ENCODE assay signal across 26 cellular contexts in genomic region chr17:75573540-75573957, GRCh38. TPM values are rescaled to one million over a fixed set of nuclear protein-coding genes. Genes with fewer than 3 reads are reported as not detected.
DNase-seq lines count a peak whose midpoint lies in the region; ATAC-seq, FAIRE-seq and TF ChIP-seq lines count a peak whose summit lies in the region.
"Had no signal": no experiment of that assay in that cellular context is flagged by ENCODE, and none has a peak within 500 bp of the region (broad histone marks: within the 10 kb centered on the region; RNA-seq: fewer than 3 reads in every experiment).

No MANE protein-coding gene starts in this region.

- no peaks in the 10 kb centered on the region for H3K27me3 Mint-ChIP-seq in dendritic cell treated with granulocyte-macrophage colony-stimulating factor and Interleukin-4, amounts not matched to agents 40 ng/mL and 50 ng/mL, for 4 days
- no peaks in the 10 kb centered on the region for H3K27me3 Mint-ChIP-seq in naive thymus-derived CD4-positive, alpha-beta T cell
- H3K27me3 Mint-ChIP-seq in CD8-positive, alpha-beta T cell (ENCODE audit: low read depth): no peaks in the 10 kb centered on the region
- H3K27me3 Mint-ChIP-seq: CD4-positive, CD25-positive, alpha-beta regulatory T cell; CD8-positive, alpha-beta memory T cell had no signal

- in situ Hi-C loops in transverse colon (cut with MboI; ENCODE audit: low pct_ligation_motif_present in 1 of 4, low pct_unique_long_range_greater_than_20kb in 1 of 4, low sequenced_read_pairs in 3 of 4): no loop called here

- no peak for ATAC-seq in right cardiac atrium
- ATAC-seq in naive thymus-derived CD4-positive, alpha-beta T cell: no peak
- no peak for ATAC-seq in CD8-positive, alpha-beta T cell
- ATAC-seq: GM12878, GM23338, HCT116 had no signal

- no peak overlapping the region for H3K27ac ChIP-seq in right cardiac atrium (ENCODE audit: low read length)
- no peak overlapping the region for H3K27ac ChIP-seq in left ventricle myocardium inferior (replicated peaks)
- no peak overlapping the region for H3K27ac ChIP-seq in mesenchymal stem cell (ENCODE audit: low read length, poor library complexity, severe bottlenecking)
- peak overlapping the region in 3 of 4 donors; percentile 13 to 89 (median 85) for H3K27ac ChIP-seq in transverse colon
- no peak overlapping the region for H3K27ac ChIP-seq in naive thymus-derived CD4-positive, alpha-beta T cell (ENCODE audit: low read depth, low read length)
- no peak overlapping the region for H3K27ac ChIP-seq in CD8-positive, alpha-beta T cell (ENCODE audit: low read depth, low read length)
- H3K27ac ChIP-seq: 22Rv1, A549 had no signal

- H4K91ac ChIP-seq in mesenchymal stem cell (ENCODE audit: low read length): peak overlapping the region; percentile 77

- no peak for TF ChIP-seq EP300 in transverse colon (IDR thresholded peaks at IDR 0.05; ENCODE audit: low read depth)

- H3K4me1 ChIP-seq in right cardiac atrium (ENCODE audit: control insufficient read depth, insufficient read depth, low read length): no peaks in the 10 kb centered on the region
- peaks cover 2% of the 10 kb centered on the region for H3K4me1 ChIP-seq in left ventricle myocardium inferior
- H3K4me1 ChIP-seq in mesenchymal stem cell (ENCODE audit: control insufficient read depth, insufficient read depth, low read depth, low read length): peaks cover 5% of the 10 kb centered on the region
- H3K4me1 ChIP-seq in transverse colon: peaks cover 0 to 28% (median 11%) of the 10 kb centered on the region in 4 donors
- H3K4me1 ChIP-seq in naive thymus-derived CD4-positive, alpha-beta T cell (ENCODE audit: control insufficient read depth in 2 of 2, insufficient read depth in 2 of 2, low read length in 2 of 2): no peaks in the 10 kb centered on the region
- no peaks in the 10 kb centered on the region for H3K4me1 ChIP-seq in CD8-positive, alpha-beta T cell (ENCODE audit: insufficient read depth, low read length)
- H3K4me1 ChIP-seq: A549, BE2C had no signal

- POLR2A ChIA-PET in naive thymus-derived CD4-positive, alpha-beta T cell (lab: Charles Lee): no interaction called here
- POLR2A ChIA-PET in CD8-positive, alpha-beta T cell (lab: Charles Lee): no interaction called here

- H3K4me3 ChIP-seq in right cardiac atrium (ENCODE audit: low read length) (no peak overlapping the region), left ventricle myocardium inferior (no peak overlapping the region), mesenchymal stem cell (ENCODE audit: insufficient read depth in 1 of 2, low read depth in 1 of 2, low read length in 2 of 2) (no peak overlapping the region), transverse colon (no peak overlapping the region)
- no peak overlapping the region for H3K4me3 ChIP-seq in naive thymus-derived CD4-positive, alpha-beta T cell (ENCODE audit: low read length)
- no peak overlapping the region for H3K4me3 ChIP-seq in CD8-positive, alpha-beta T cell (ENCODE audit: low read depth, low read length)
- H3K4me3 ChIP-seq: A549, GM12878, GM23338 had no signal

- H3K9me3 ChIP-seq in right cardiac atrium (ENCODE audit: control insufficient read depth, low read length) (no peaks in the 10 kb centered on the region), left ventricle myocardium inferior (replicated peaks) (no peaks in the 10 kb centered on the region), mesenchymal stem cell (ENCODE audit: control insufficient read depth, low read length) (no peaks in the 10 kb centered on the region), transverse colon (no peaks in the 10 kb centered on the region)
- no peaks in the 10 kb centered on the region for H3K9me3 ChIP-seq in naive thymus-derived CD4-positive, alpha-beta T cell (ENCODE audit: control insufficient read depth in 2 of 3, low read length in 3 of 3)
- H3K9me3 ChIP-seq in CD8-positive, alpha-beta T cell (ENCODE audit: low read length): no peaks in the 10 kb centered on the region
- H3K9me3 ChIP-seq: A549, BE2C had no signal

- H3K79me1 ChIP-seq in mesenchymal stem cell (replicated peaks; ENCODE audit: low read length, poor library complexity, severe bottlenecking): no peaks in the 10 kb centered on the region

- no peak overlapping the region for H3K4ac ChIP-seq in mesenchymal stem cell (ENCODE audit: low read depth in 1 of 2, low read length in 2 of 2)

- H3K4me1 Mint-ChIP-seq in dendritic cell treated with granulocyte-macrophage colony-stimulating factor and Interleukin-4, amounts not matched to agents 40 ng/mL and 50 ng/mL, for 4 days (ENCODE audit: low read depth): peaks cover 27% of the 10 kb centered on the region
- peaks cover 0 to 8% (median 0%) of the 10 kb centered on the region in 7 donors for H3K4me1 Mint-ChIP-seq in naive thymus-derived CD4-positive, alpha-beta T cell
- H3K4me1 Mint-ChIP-seq in CD8-positive, alpha-beta T cell (ENCODE audit: low read depth): no peaks in the 10 kb centered on the region
- H3K4me1 Mint-ChIP-seq: CD4-positive, CD25-positive, alpha-beta regulatory T cell; CD8-positive, alpha-beta memory T cell; GM23338; H9 had no signal

- H3K36me3 Mint-ChIP-seq in dendritic cell treated with granulocyte-macrophage colony-stimulating factor and Interleukin-4, amounts not matched to agents 40 ng/mL and 50 ng/mL, for 4 days (ENCODE audit: low read depth): no peaks in the 10 kb centered on the region
- peaks cover 0 to 4% (median 0%) of the 10 kb centered on the region in 5 donors for H3K36me3 Mint-ChIP-seq in naive thymus-derived CD4-positive, alpha-beta T cell
- peaks cover 12% of the 10 kb centered on the region for H3K36me3 Mint-ChIP-seq in CD8-positive, alpha-beta T cell
- H3K36me3 Mint-ChIP-seq: CD4-positive, CD25-positive, alpha-beta regulatory T cell had no signal

- H2BK15ac ChIP-seq in mesenchymal stem cell (ENCODE audit: low read depth, poor library complexity, severe bottlenecking): no peak overlapping the region

- no peak overlapping the region for H3K14ac ChIP-seq in mesenchymal stem cell (ENCODE audit: low read length in 2 of 2)

- FAIRE-seq in frontal cortex (lab: Jason Lieb, UNC): no peak
- FAIRE-seq: A549, D721Med, GM12878, GM19239 had no signal

- no peak overlapping the region for H3K18ac ChIP-seq in mesenchymal stem cell (ENCODE audit: low read depth in 1 of 2, low read length in 2 of 2)

- no peak overlapping the region for H3K4me3 Mint-ChIP-seq in dendritic cell treated with granulocyte-macrophage colony-stimulating factor and Interleukin-4, amounts not matched to agents 40 ng/mL and 50 ng/mL, for 4 days
- no peak overlapping the region for H3K4me3 Mint-ChIP-seq in naive thymus-derived CD4-positive, alpha-beta T cell
- no peak overlapping the region for H3K4me3 Mint-ChIP-seq in CD8-positive, alpha-beta T cell
- H3K4me3 Mint-ChIP-seq: CD4-positive, CD25-positive, alpha-beta regulatory T cell; CD8-positive, alpha-beta memory T cell; GM23338; H9 had no signal

- CTCF ChIA-PET in naive thymus-derived CD4-positive, alpha-beta T cell (lab: Charles Lee): no interaction called here
- CTCF ChIA-PET in CD8-positive, alpha-beta T cell (lab: Charles Lee): no interaction called here

- intact Hi-C loops in right cardiac atrium (cut with DNase I) (no loop called here), left ventricle myocardium inferior (cut with micrococcal nuclease) (no loop called here), transverse colon (cut with DNase I; ENCODE audit: low total_unique reads) (no loop called here)
- intact Hi-C loops in dendritic cell treated with granulocyte-macrophage colony-stimulating factor and Interleukin-4, amounts not matched to agents 40 ng/mL and 50 ng/mL, for 4 days (cut with micrococcal nuclease): no loop called here
- intact Hi-C loops in naive thymus-derived CD4-positive, alpha-beta T cell (cut with micrococcal nuclease): loop anchor here in 1 of 2 donors (5.0 kb wide), 1 partner anchor 46 kb away; the partner anchor contains the start of gene LLGL2
- intact Hi-C loops in CD8-positive, alpha-beta T cell (cut with DNase I, micrococcal nuclease): no loop called here

- no peaks in the 10 kb centered on the region for H3K9me3 Mint-ChIP-seq in dendritic cell treated with granulocyte-macrophage colony-stimulating factor and Interleukin-4, amounts not matched to agents 40 ng/mL and 50 ng/mL, for 4 days
- no peaks in the 10 kb centered on the region for H3K9me3 Mint-ChIP-seq in naive thymus-derived CD4-positive, alpha-beta T cell
- no peaks in the 10 kb centered on the region for H3K9me3 Mint-ChIP-seq in CD8-positive, alpha-beta T cell
- H3K9me3 Mint-ChIP-seq: CD4-positive, CD25-positive, alpha-beta regulatory T cell; CD8-positive, alpha-beta memory T cell; GM23338; H9 had no signal

- 95% methylated on average over 16 of the region's 16 CpGs for WGBS in right cardiac atrium
- WGBS in mesenchymal stem cell: 87% methylated on average over 16 of the region's 16 CpGs
- 82% methylated on average over 12 of the region's 16 CpGs; no CpG with 5 or more reads in 1 of the 2 donors for WGBS in transverse colon (ENCODE audit: low coverage in 1 of 2), 2 donors

- DNase-seq in right cardiac atrium (peak in 2 of 3 donors; percentile 28 to 49), left ventricle myocardium inferior (no peak), mesenchymal stem cell (no peak), transverse colon (no peak), frontal cortex (ENCODE audit: low spot score in 2 of 2) (no peak)
- DNase-seq in naive thymus-derived CD4-positive, alpha-beta T cell: no peak
- DNase-seq in CD8-positive, alpha-beta T cell: no peak
- DNase-seq: ACHN; AML-193; BE2C; CD4-positive, CD25-positive, alpha-beta regulatory T cell; CD8-positive, alpha-beta memory T cell; DMS 273 treated with DMSO at 0.1 percent for 48 hours; DMS79; EL; GDM1; H9 had no signal

- no peaks in the 10 kb centered on the region for H3K27me3 ChIP-seq in right cardiac atrium (ENCODE audit: control insufficient read depth, insufficient read depth)
- H3K27me3 ChIP-seq in left ventricle myocardium inferior (ENCODE audit: low read depth): no peaks in the 10 kb centered on the region
- peaks cover 0 to 42% of the 10 kb centered on the region in 2 experiments for H3K27me3 ChIP-seq in mesenchymal stem cell (ENCODE audit: control insufficient read depth in 1 of 2, insufficient read depth in 1 of 2, low read length in 2 of 2)
- no peaks in the 10 kb centered on the region for H3K27me3 ChIP-seq in transverse colon
- H3K27me3 ChIP-seq in naive thymus-derived CD4-positive, alpha-beta T cell (ENCODE audit: control insufficient read depth in 2 of 2, insufficient read depth in 2 of 2, low read length in 2 of 2): no peaks in the 10 kb centered on the region
- no peaks in the 10 kb centered on the region for H3K27me3 ChIP-seq in CD8-positive, alpha-beta T cell (ENCODE audit: insufficient read depth, low read length)
- H3K27me3 ChIP-seq: BE2C had no signal

- no peak overlapping the region for H3K23ac ChIP-seq in mesenchymal stem cell (ENCODE audit: low read length in 2 of 2)

- H4K8ac ChIP-seq in mesenchymal stem cell (ENCODE audit: low read length): no peak overlapping the region

- no peak overlapping the region for H3K4me2 ChIP-seq in mesenchymal stem cell (ENCODE audit: low read length, poor library complexity, severe bottlenecking)
- H3K4me2 ChIP-seq: A549, GM23338 had no signal

- peak overlapping the region; percentile 53 for H3K27ac Mint-ChIP-seq in dendritic cell treated with granulocyte-macrophage colony-stimulating factor and Interleukin-4, amounts not matched to agents 40 ng/mL and 50 ng/mL, for 4 days
- no peak overlapping the region for H3K27ac Mint-ChIP-seq in naive thymus-derived CD4-positive, alpha-beta T cell
- H3K27ac Mint-ChIP-seq in CD8-positive, alpha-beta T cell: no peak overlapping the region
- H3K27ac Mint-ChIP-seq: CD4-positive, CD25-positive, alpha-beta regulatory T cell; CD8-positive, alpha-beta memory T cell; GM23338 had no signal

- H3K9ac ChIP-seq in mesenchymal stem cell (ENCODE audit: low read length): no peak overlapping the region

- no peak overlapping the region for H2BK12ac ChIP-seq in mesenchymal stem cell (ENCODE audit: low read length in 2 of 2)

- no peak for TF ChIP-seq POLR2A in transverse colon (IDR thresholded peaks at IDR 0.05)

- H2AFZ ChIP-seq in mesenchymal stem cell (ENCODE audit: low read depth, low read length): no peak overlapping the region
- H2AFZ ChIP-seq: GM23338 had no signal

- no peak overlapping the region for H2BK5ac ChIP-seq in mesenchymal stem cell (ENCODE audit: low read depth, low read length, poor library complexity, severe bottlenecking)

- no peak overlapping the region for H2BK120ac ChIP-seq in mesenchymal stem cell (ENCODE audit: low read depth, low read length)

- no peaks in the 10 kb centered on the region for H3K36me3 ChIP-seq in left ventricle myocardium inferior
- peaks cover 0 to 5% of the 10 kb centered on the region in 2 experiments for H3K36me3 ChIP-seq in mesenchymal stem cell (ENCODE audit: control insufficient read depth in 1 of 2, insufficient read depth in 2 of 2, low read depth in 1 of 2, low read length in 2 of 2)
- peaks cover 0 to 19% (median 0%) of the 10 kb centered on the region in 4 donors for H3K36me3 ChIP-seq in transverse colon
- peaks cover 0 to 27% (median 0%) of the 10 kb centered on the region in 3 experiments for H3K36me3 ChIP-seq in naive thymus-derived CD4-positive, alpha-beta T cell (ENCODE audit: control insufficient read depth in 2 of 3, insufficient read depth in 3 of 3, low read length in 3 of 3)
- no peaks in the 10 kb centered on the region for H3K36me3 ChIP-seq in CD8-positive, alpha-beta T cell (ENCODE audit: insufficient read depth, low read length)
- H3K36me3 ChIP-seq: BE2C had no signal

- no peak overlapping the region for H2AK5ac ChIP-seq in mesenchymal stem cell (ENCODE audit: low read length, severe bottlenecking)

- TF ChIP-seq CTCF in left ventricle myocardium inferior (IDR thresholded peaks at IDR 0.05; ENCODE audit: borderline replicate concordance) (no peak), transverse colon (IDR thresholded peaks at IDR 0.05) (no peak)
- no peak for TF ChIP-seq CTCF in CD8-positive, alpha-beta T cell (IDR thresholded peaks at IDR 0.05)

RNA-seq across cellular contexts. Expression of gene MYO15B, which starts 14.1 kb away (rescaled TPM):
- total RNA-seq in right cardiac atrium: 100 to 1,000 TPM in 1 of 4 donors, 10 to 100 TPM in 3; 75.8 to 131 (median 93.4) TPM
- 70.9 TPM for polyA plus RNA-seq in right cardiac atrium
- total RNA-seq in left ventricle myocardium inferior: 43.0 TPM
- polyA plus RNA-seq in mesenchymal stem cell (2013, experiment 1 of 2): 2.6 TPM
- polyA plus RNA-seq in mesenchymal stem cell (2013, experiment 2 of 2): 2.7 TPM
- 1,000 to 10,000 TPM in 1 of 4 donors, 100 to 1,000 TPM in 2, 10 to 100 TPM in 1; 59.3 to 1,778 (median 829) TPM for total RNA-seq in transverse colon
- 100 to 1,000 TPM in 4 of 5 experiments, 10 to 100 TPM in 1; 72.2 to 461 (median 304) TPM for total RNA-seq in naive thymus-derived CD4-positive, alpha-beta T cell
- 1 to 10 TPM; 1.2 to 2.3 TPM for polyA plus RNA-seq in naive thymus-derived CD4-positive, alpha-beta T cell
- 100 to 1,000 TPM; 271 to 300 TPM for total RNA-seq in CD8-positive, alpha-beta T cell
- 19.6 TPM for total RNA-seq in frontal cortex

RNA-seq across cellular contexts. Expression of gene LLGL2, which starts 48.1 kb away (rescaled TPM):
- total RNA-seq in right cardiac atrium (10 to 100 TPM in 1 of 4 donors, 1 to 10 TPM in 3; 5.7 to 10.4 (median 7.6) TPM), left ventricle myocardium inferior (2.0 TPM), transverse colon (1,000 to 10,000 TPM in 1 of 4 donors, 100 to 1,000 TPM in 3; 326 to 1,573 (median 641) TPM), frontal cortex (0.82 TPM)
- polyA plus RNA-seq in right cardiac atrium: 8.6 TPM
- polyA plus RNA-seq in mesenchymal stem cell (2013, experiment 1 of 2): 3.6 TPM
- 3.5 TPM for polyA plus RNA-seq in mesenchymal stem cell (2013, experiment 2 of 2)
- total RNA-seq in naive thymus-derived CD4-positive, alpha-beta T cell: 10 to 100 TPM; 22.4 to 55.7 (median 33.7) TPM
- 10 to 100 TPM in 1 of 2 donors, 1 to 10 TPM in 1; 9.2 to 12.8 TPM for polyA plus RNA-seq in naive thymus-derived CD4-positive, alpha-beta T cell
- total RNA-seq in CD8-positive, alpha-beta T cell: 10 to 100 TPM; 32.7 to 36.4 TPM

RNA-seq across cellular contexts. Expression of gene TSEN54, which starts 57.2 kb away (rescaled TPM):
- total RNA-seq in right cardiac atrium (1 to 10 TPM; 5.9 to 7.1 (median 6.8) TPM), left ventricle myocardium inferior (6.8 TPM), transverse colon (100 to 1,000 TPM in 1 of 4 donors, 10 to 100 TPM in 3; 36.6 to 105 (median 61.2) TPM), frontal cortex (11.4 TPM)
- polyA plus RNA-seq in right cardiac atrium: 9.6 TPM
- polyA plus RNA-seq in mesenchymal stem cell (2013, experiment 1 of 2): 8.4 TPM
- 9.2 TPM for polyA plus RNA-seq in mesenchymal stem cell (2013, experiment 2 of 2)
- total RNA-seq in naive thymus-derived CD4-positive, alpha-beta T cell: 10 to 100 TPM; 36.2 to 62.9 (median 56.0) TPM
- 10 to 100 TPM; 64.6 to 85.0 TPM for polyA plus RNA-seq in naive thymus-derived CD4-positive, alpha-beta T cell
- 100 to 1,000 TPM; 116 to 123 TPM for total RNA-seq in CD8-positive, alpha-beta T cell

RNA-seq across cellular contexts. Expression of gene CASKIN2, which starts 58.2 kb away (rescaled TPM):
- 10 to 100 TPM; 38.0 to 50.4 (median 46.4) TPM for total RNA-seq in right cardiac atrium
- polyA plus RNA-seq in right cardiac atrium: 25.9 TPM
- total RNA-seq in left ventricle myocardium inferior: 34.3 TPM
- 6.3 TPM for polyA plus RNA-seq in mesenchymal stem cell (2013, experiment 1 of 2)
- polyA plus RNA-seq in mesenchymal stem cell (2013, experiment 2 of 2): 6.1 TPM
- total RNA-seq in transverse colon: 100 to 1,000 TPM in 1 of 4 donors, 10 to 100 TPM in 3; 16.5 to 128 (median 24.8) TPM
- total RNA-seq in naive thymus-derived CD4-positive, alpha-beta T cell: 1 to 10 TPM in 2 of 5 experiments, under 1 TPM in 3; 0.22 to 1.2 (median 0.92) TPM
- under 1 TPM in 1 of 2 donors, not detected in 1; 0.28 TPM for polyA plus RNA-seq in naive thymus-derived CD4-positive, alpha-beta T cell
- under 1 TPM; 0.64 to 0.98 TPM for total RNA-seq in CD8-positive, alpha-beta T cell
- 6.1 TPM for total RNA-seq in frontal cortex

RNA-seq across cellular contexts. Expression of gene SMIM5, which starts 59.7 kb away (rescaled TPM):
- total RNA-seq in right cardiac atrium: 10 to 100 TPM in 2 of 4 donors, 1 to 10 TPM in 2; 6.9 to 12.2 (median 9.6) TPM
- polyA plus RNA-seq in right cardiac atrium: 13.5 TPM
- total RNA-seq in left ventricle myocardium inferior: 14.0 TPM
- polyA plus RNA-seq in mesenchymal stem cell (2013, experiment 1 of 2): 0.08 TPM
- polyA plus RNA-seq in mesenchymal stem cell (2013, experiment 2 of 2): 0.04 TPM
- total RNA-seq in transverse colon: 10 to 100 TPM in 3 of 4 donors, not detected in 1; 31.3 to 71.4 (median 50.0) TPM
- total RNA-seq in naive thymus-derived CD4-positive, alpha-beta T cell: 1 to 10 TPM in 2 of 5 experiments, under 1 TPM in 3; 0.43 to 2.4 (median 0.84) TPM
- under 1 TPM; 0.06 to 0.22 TPM for polyA plus RNA-seq in naive thymus-derived CD4-positive, alpha-beta T cell
- total RNA-seq in CD8-positive, alpha-beta T cell: 1 to 10 TPM in 1 of 2 experiments, under 1 TPM in 1; 0.60 to 2.1 TPM
- total RNA-seq in frontal cortex: under 0.01 TPM
- total RNA-seq: GM12878, GM23338, H4 had no signal

Comparison
In these comparisons a context has a peak if more than half of its experiments do, and no peak if none do; other contexts are left out.
1. DNase-seq: peak in right cardiac atrium (2 of 3); none in left ventricle myocardium inferior (single experiment), mesenchymal stem cell (single experiment), transverse colon (single experiment), naive thymus-derived CD4-positive, alpha-beta T cell (0 of 9), CD8-positive, alpha-beta T cell (0 of 7) and frontal cortex (0 of 2).
2. H3K27ac ChIP-seq: peak in transverse colon (3 of 4); none in right cardiac atrium (single experiment), left ventricle myocardium inferior (single experiment), mesenchymal stem cell (single experiment), naive thymus-derived CD4-positive, alpha-beta T cell (single experiment) and CD8-positive, alpha-beta T cell (single experiment).
3. RNA of gene LLGL2, which starts 48.1 kb away (total RNA-seq): 326 to 1,573 TPM in transverse colon; 32.7 to 36.4 TPM in CD8-positive, alpha-beta T cell, 22.4 to 55.7 TPM in naive thymus-derived CD4-positive, alpha-beta T cell, 5.7 to 10.4 TPM in right cardiac atrium, 2.0 TPM in left ventricle myocardium inferior (single experiment) and 0.82 TPM in frontal cortex (single experiment); every median in the first group is over 4 times any median in the second.